ENCODE assay signal across 2 cellular contexts in genomic region chr12:111570090-111570961, GRCh38.
TF ChIP-seq lines count a peak whose summit lies in the region.

No MANE protein-coding gene starts in this region.

TF ChIP-seq in GM12878, 131 proteins besides CTCF, POLR2A, EP300 and RAD21:
- TF ChIP-seq RAD51 (IDR thresholded peaks at IDR 0.05) (no peak), POU2F2 (IDR thresholded peaks at IDR 0.05; ENCODE audit: borderline replicate concordance, low read depth, low read length) (no peak), KDM1A (IDR thresholded peaks at IDR 0.05; ENCODE audit: borderline replicate concordance) (no peak), EZH2 (IDR thresholded peaks at IDR 0.05; ENCODE audit: borderline replicate concordance, control insufficient read depth, low read depth, low read length) (no peak), RBBP5 (conservative IDR thresholded peaks at IDR 0.05) (no peak), HSF1 (IDR thresholded peaks at IDR 0.05; ENCODE audit: low read depth, low read length) (no peak), MXI1 (IDR thresholded peaks at IDR 0.05; ENCODE audit: low read depth, low read length) (no peak), PAX8 (IDR thresholded peaks at IDR 0.05) (no peak), ZBTB4 (CRISPR knock-in tag; IDR thresholded peaks at IDR 0.05) (no peak)

TF ChIP-seq in HepG2, 621 proteins besides CTCF, POLR2A, EP300 and RAD21:
- TF ChIP-seq NFIC (IDR thresholded peaks at IDR 0.05; ENCODE audit: low read length) (no peak), PREB (CRISPR knock-in tag; IDR thresholded peaks at IDR 0.05) (no peak)
TF ChIP-seq in HepG2: peak in this region for 0.
